Comparison of ENCODE assay signal across 13 cellular contexts in genomic region chr18:7953085-7953958, GRCh38.
DNase-seq lines count a peak whose midpoint lies in the region; ATAC-seq and TF ChIP-seq lines count a peak whose summit lies in the region.
"Had no signal": no experiment of that assay in that cellular context is flagged by ENCODE, and none has a peak within 500 bp of the region (broad histone marks: within the 10 kb centered on the region; RNA-seq: fewer than 3 reads in every experiment).

No MANE protein-coding gene starts in this region.

- TF ChIP-seq CTCF in GM12864 (IDR thresholded peaks at IDR 0.05; ENCODE audit: low read depth, low read length, missing control alignments) = no peak
- TF ChIP-seq CTCF in smooth muscle cell (IDR thresholded peaks at IDR 0.05; ENCODE audit: borderline replicate concordance, insufficient read depth, poor library complexity, severe bottlenecking) = no peak
- no peak for TF ChIP-seq CTCF in uterus (IDR thresholded peaks at IDR 0.05)

- H3K27me3 ChIP-seq in smooth muscle cell (ENCODE audit: low read depth) (no peaks in the 10 kb centered on the region), uterus (no peaks in the 10 kb centered on the region)

- H3K36me3 ChIP-seq in smooth muscle cell (ENCODE audit: low read depth) = no peaks in the 10 kb centered on the region
- H3K36me3 ChIP-seq in uterus = no peaks in the 10 kb centered on the region

- H3K9me3 ChIP-seq in T-helper 17 cell (ENCODE audit: control insufficient read depth, low read length, poor library complexity, severe bottlenecking) (peaks cover 2% of the 10 kb centered on the region), smooth muscle cell (replicated peaks; ENCODE audit: low read depth) (no peaks in the 10 kb centered on the region), uterus (no peaks in the 10 kb centered on the region)

- intact Hi-C loops in uterus (cut with DNase I; ENCODE audit: low total_unique reads) = no loop called here
- intact Hi-C loops in Right ventricle myocardium superior (cut with DNase I) = no loop called here

- peaks cover 3% of the 10 kb centered on the region for H3K79me2 ChIP-seq in smooth muscle cell (ENCODE audit: low read depth)

- 90% methylated on average over 8 of the region's 8 CpGs for WGBS in smooth muscle cell (ENCODE audit: low lambda C conversion rate)

- peak overlapping the region; percentile 67 for H3K4me3 Mint-ChIP-seq in T-helper 17 cell

- no peak overlapping the region for H3K27ac ChIP-seq in smooth muscle cell (ENCODE audit: low read depth)
- no peak overlapping the region for H3K27ac ChIP-seq in uterus

- no peak overlapping the region for H3K9ac ChIP-seq in smooth muscle cell (ENCODE audit: low read depth)

- no peaks in the 10 kb centered on the region for H4K20me1 ChIP-seq in smooth muscle cell (ENCODE audit: low read depth)

- TF ChIP-seq POLR2A in uterus (IDR thresholded peaks at IDR 0.05) = no peak

- H3K4me3 ChIP-seq in GM12864 (ENCODE audit: low read depth, low read length) = no peak overlapping the region
- no peak overlapping the region for H3K4me3 ChIP-seq in smooth muscle cell
- H3K4me3 ChIP-seq in uterus = no peak overlapping the region

- peaks cover 8% of the 10 kb centered on the region for H3K4me1 Mint-ChIP-seq in T-helper 17 cell

- H3F3A ChIP-seq in smooth muscle cell (ENCODE audit: low read depth) = no peaks in the 10 kb centered on the region

- ATAC-seq in GM19351 (IDR thresholded peaks at IDR 0.05; ENCODE audit: unreplicated experiment) (peak; percentile 91), HG02885 (IDR thresholded peaks at IDR 0.05; ENCODE audit: poor library complexity, unreplicated experiment) (peak; percentile 94), T-helper 17 cell (peak; percentile 59), Right ventricle myocardium superior (ENCODE audit: poor library complexity) (no peak)
- ATAC-seq: left cardiac atrium had no signal

- no peaks in the 10 kb centered on the region for H3K4me1 ChIP-seq in smooth muscle cell (ENCODE audit: low read depth)
- H3K4me1 ChIP-seq in uterus = no peaks in the 10 kb centered on the region

- no peaks in the 10 kb centered on the region for H3K36me3 Mint-ChIP-seq in T-helper 17 cell (ENCODE audit: low read depth)

- H2AFZ ChIP-seq in smooth muscle cell (ENCODE audit: low read depth) = no peak overlapping the region

- DNase-seq in GM12864 (ENCODE audit: low read depth) (peak; percentile 59), T-helper 17 cell (no peak), smooth muscle cell (lab: John Stamatoyannopoulos, UW; ENCODE audit: unreplicated experiment) (no peak), uterus (no peak), Right ventricle myocardium superior (no peak)
- no peak for DNase-seq in activated CD4-positive, alpha-beta T cell treated with anti-CD3 and anti-CD28 coated beads, Interleukin-2, amount 50 U/mL, for 1 hour
- DNase-seq: activated CD4-positive, CD25-positive, alpha-beta regulatory T cell; left cardiac atrium; NCI-H2107; posterior cingulate gyrus; SHP77 had no signal

- no peak overlapping the region for H3K4me2 ChIP-seq in smooth muscle cell

- H3K27ac Mint-ChIP-seq in T-helper 17 cell = peak overlapping the region; percentile 61

- H3K27me3 Mint-ChIP-seq in T-helper 17 cell = no peaks in the 10 kb centered on the region
